19 cellular contexts compared by ENCODE assay signal in genomic region chr6:159646136-159646535, GRCh38. TPM values are rescaled to one million over a fixed set of nuclear protein-coding genes. Genes with fewer than 3 reads are reported as not detected.
DNase-seq lines count a peak whose midpoint lies in the region; ATAC-seq, FAIRE-seq and TF ChIP-seq lines count a peak whose summit lies in the region.
"Had no signal": no experiment of that assay in that cellular context is flagged by ENCODE, and none has a peak within 500 bp of the region (broad histone marks: within the 10 kb centered on the region; RNA-seq: fewer than 3 reads in every experiment).

No MANE protein-coding gene starts in this region.

- peak overlapping the region; percentile 61 to 63 for H3K27ac Mint-ChIP-seq in natural killer cell
- H3K27ac Mint-ChIP-seq in activated T-helper 2 cell treated with anti-CD3 and anti-CD28 coated beads, Interferon-gamma antibody, Interleukin-2, Interleukin-4, amounts not matched to agents 10 μg/mL and 5 μg/mL and 100 μg/mL, durations not matched to agents 14 hours and 24 hours and 36 hours: no peak overlapping the region
- H3K27ac Mint-ChIP-seq: CD8-positive, alpha-beta memory T cell had no signal

- no peaks in the 10 kb centered on the region for H3K27me3 Mint-ChIP-seq in natural killer cell (ENCODE audit: low read depth in 2 of 2)
- no peaks in the 10 kb centered on the region for H3K27me3 Mint-ChIP-seq in activated T-helper 2 cell treated with anti-CD3 and anti-CD28 coated beads, Interferon-gamma antibody, Interleukin-2, Interleukin-4, amounts not matched to agents 10 μg/mL and 5 μg/mL and 100 μg/mL, durations not matched to agents 14 hours and 24 hours and 36 hours (ENCODE audit: low read depth)

- CTCF ChIA-PET in HepG2 (lab: Yijun Ruan, JAX; ENCODE audit: low intra/inter-chr PET ratio, low total read pairs): no interaction called here

- in situ Hi-C loops in HepG2 (cut with HindIII; ENCODE audit: extremely low pct_ligation_motif_present, low pct_unique_long_range_greater_than_20kb): loop anchor here (5.0 kb wide), 1 partner anchor 474 kb away; no protein-coding TSS in a partner anchor

- no peak for ATAC-seq in HepG2
- ATAC-seq in right lobe of liver: no peak
- no peak for ATAC-seq in natural killer cell
- no peak for ATAC-seq in HG03442 (IDR thresholded peaks at IDR 0.05; ENCODE audit: unreplicated experiment)

- no peaks in the 10 kb centered on the region for H4K20me1 ChIP-seq in HepG2 (ENCODE audit: insufficient read depth, low read length)

- FAIRE-seq in HepG2 (lab: Jason Lieb, UNC): peak; percentile 32
- FAIRE-seq: A204.1, H54 had no signal

- H3K4me1 ChIP-seq in HepG2 (ENCODE audit: insufficient read depth, low read length): no peaks in the 10 kb centered on the region
- no peaks in the 10 kb centered on the region for H3K4me1 ChIP-seq in right lobe of liver

- no peaks in the 10 kb centered on the region for H3K9me3 ChIP-seq in HepG2 (ENCODE audit: low read length)
- H3K9me3 ChIP-seq in right lobe of liver: no peaks in the 10 kb centered on the region

- H3K27ac ChIP-seq in HepG2 (ENCODE audit: extremely low read length, insufficient read depth, low read length) (no peak overlapping the region), right lobe of liver (no peak overlapping the region)
- H3K27ac ChIP-seq: BLaER1 treated with 17β-estradiol and CSF1 and Interleukin-3, amounts not matched to agents 10 nM and 100 nM had no signal

- 6% methylated on average over 1 of the region's 1 CpG for WGBS in HepG2 (ENCODE audit: low lambda C conversion rate)
- WGBS in right lobe of liver (ENCODE audit: insufficient coverage, low coverage, low lambda C conversion rate, missing lambda C conversion rate): 100% methylated on average over 1 of the region's 1 CpG

- 0 out of 5 replicates have a peak, but pooled peaks cover 0 to 2% of the 10 kb centered on the region in 2 experiments for H3K27me3 ChIP-seq in HepG2 (ENCODE audit: control insufficient read depth in 1 of 2, insufficient read depth in 2 of 2, low read length in 2 of 2)
- H3K27me3 ChIP-seq in right lobe of liver: no peaks in the 10 kb centered on the region
- H3K27me3 ChIP-seq: BLaER1 treated with 17β-estradiol and CSF1 and Interleukin-3, amounts not matched to agents 10 nM and 100 nM had no signal

- TF ChIP-seq CTCF in HepG2 (CRISPR knock-in tag; IDR thresholded peaks at IDR 0.05) (no peak), right lobe of liver (IDR thresholded peaks at IDR 0.05) (no peak), natural killer cell (IDR thresholded peaks at IDR 0.05) (no peak)

- intact Hi-C loops in HepG2 (cut with micrococcal nuclease; ENCODE audit: unreplicated experiment) (no loop called here), right lobe of liver (cut with DNase I) (no loop called here), natural killer cell (cut with micrococcal nuclease) (no loop called here)
- intact Hi-C loops in activated T-helper 2 cell treated with anti-CD3 and anti-CD28 coated beads, Interferon-gamma antibody, Interleukin-2, Interleukin-4, amounts not matched to agents 10 μg/mL and 5 μg/mL and 100 μg/mL, durations not matched to agents 14 hours and 24 hours and 36 hours (cut with micrococcal nuclease): no loop called here

- H3K4me3 ChIP-seq in HepG2 (replicated peaks in 1 of 3; ENCODE audit: insufficient read depth in 1 of 3, low read depth in 2 of 3, low read length in 3 of 3) (no peak overlapping the region), right lobe of liver (no peak overlapping the region)
- H3K4me3 ChIP-seq: BLaER1 treated with 17β-estradiol and CSF1 and Interleukin-3, amounts not matched to agents 10 nM and 100 nM had no signal

- POLR2A ChIA-PET in HepG2 (lab: Yijun Ruan, JAX): interaction anchor here (0.7 kb wide), 1 partner anchor 78 kb away, joined by 3 read pairs; no protein-coding TSS in a partner anchor

- no peaks in the 10 kb centered on the region for H3K36me3 ChIP-seq in HepG2 (replicated peaks in 1 of 2; ENCODE audit: control insufficient read depth in 1 of 2, insufficient read depth in 2 of 2, low read length in 2 of 2)
- no peaks in the 10 kb centered on the region for H3K36me3 ChIP-seq in right lobe of liver

- no peaks in the 10 kb centered on the region for H3K9me3 Mint-ChIP-seq in natural killer cell
- no peaks in the 10 kb centered on the region for H3K9me3 Mint-ChIP-seq in activated T-helper 2 cell treated with anti-CD3 and anti-CD28 coated beads, Interferon-gamma antibody, Interleukin-2, Interleukin-4, amounts not matched to agents 10 μg/mL and 5 μg/mL and 100 μg/mL, durations not matched to agents 14 hours and 24 hours and 36 hours

- H3K4me2 ChIP-seq in HepG2 (ENCODE audit: low read depth, low read length): no peak overlapping the region

- H3K4me1 Mint-ChIP-seq in natural killer cell: peaks cover 17 to 31% of the 10 kb centered on the region in 2 donors
- peaks cover 6% of the 10 kb centered on the region for H3K4me1 Mint-ChIP-seq in activated T-helper 2 cell treated with anti-CD3 and anti-CD28 coated beads, Interferon-gamma antibody, Interleukin-2, Interleukin-4, amounts not matched to agents 10 μg/mL and 5 μg/mL and 100 μg/mL, durations not matched to agents 14 hours and 24 hours and 36 hours (ENCODE audit: low read depth)

- no peaks in the 10 kb centered on the region for H3K79me2 ChIP-seq in HepG2 (ENCODE audit: insufficient read depth, low read length)

- TF ChIP-seq EP300 in HepG2 (IDR thresholded peaks at IDR 0.05; ENCODE audit: low read depth in 2 of 2, low read length in 2 of 2): no peak
- TF ChIP-seq EP300 in HepG2 (CRISPR knock-in tag; IDR thresholded peaks at IDR 0.05; ENCODE audit: borderline replicate concordance): no peak

- H3K36me3 Mint-ChIP-seq in natural killer cell: no peaks in the 10 kb centered on the region
- H3K36me3 Mint-ChIP-seq in activated T-helper 2 cell treated with anti-CD3 and anti-CD28 coated beads, Interferon-gamma antibody, Interleukin-2, Interleukin-4, amounts not matched to agents 10 μg/mL and 5 μg/mL and 100 μg/mL, durations not matched to agents 14 hours and 24 hours and 36 hours (ENCODE audit: low read depth): no peaks in the 10 kb centered on the region

- H3K9ac ChIP-seq in HepG2 (ENCODE audit: insufficient read depth, low read depth, low read length): no peak overlapping the region
- H3K9ac ChIP-seq: BLaER1 treated with 17β-estradiol and CSF1 and Interleukin-3, amounts not matched to agents 10 nM and 100 nM had no signal

- no peak overlapping the region for H2AFZ ChIP-seq in HepG2 (ENCODE audit: low read length)

- no peak for TF ChIP-seq RAD21 in HepG2 (CRISPR knock-in tag; IDR thresholded peaks at IDR 0.05)

- H3K4me3 Mint-ChIP-seq in natural killer cell: peak overlapping the region; percentile 21
- no peak overlapping the region for H3K4me3 Mint-ChIP-seq in activated T-helper 2 cell treated with anti-CD3 and anti-CD28 coated beads, Interferon-gamma antibody, Interleukin-2, Interleukin-4, amounts not matched to agents 10 μg/mL and 5 μg/mL and 100 μg/mL, durations not matched to agents 14 hours and 24 hours and 36 hours (ENCODE audit: low read depth)
- H3K4me3 Mint-ChIP-seq: CD8-positive, alpha-beta memory T cell had no signal

- DNase-seq in HepG2 (ENCODE audit: low spot score) (no peak), right lobe of liver (no peak), fibroblast of gingiva (ENCODE audit: low read depth) (peak; percentile 67), natural killer cell (no peak), C1 segment of cervical spinal cord (lab: John Stamatoyannopoulos, UW) (no peak)
- no peak for DNase-seq in activated T-helper 2 cell treated with anti-CD3 and anti-CD28 coated beads, Interferon-gamma antibody, Interleukin-2, Interleukin-4, amounts not matched to agents 10 μg/mL and 5 μg/mL and 100 μg/mL, durations not matched to agents 14 hours and 24 hours and 36 hours (ENCODE audit: low spot score)
- DNase-seq: CD8-positive, alpha-beta memory T cell; DMS53; EL; KBM-7; NCI-H1436 treated with DMSO at 0.1 percent for 48 hours; NCI-H2029; NCI-H345; NCI-H524 treated with DMSO at 0.1 percent for 48 hours; SHP77 had no signal

- no TSS peak for BruUV-seq in HepG2 (replicated peaks; lab: Mats Ljungman, UMichigan)

- no peak for TF ChIP-seq POLR2A in HepG2 (IDR thresholded peaks at IDR 0.05; ENCODE audit: insufficient read depth in 1 of 2, low read depth in 2 of 2, low read length in 2 of 2)
- TF ChIP-seq POLR2A in right lobe of liver (IDR thresholded peaks at IDR 0.05): no peak

TF ChIP-seq in HepG2, 621 proteins besides CTCF, POLR2A, EP300 and RAD21:
- peak; percentile 52; the same call in 1 of the 2 replicates for TF ChIP-seq CEBPB (IDR thresholded peaks at IDR 0.05; ENCODE audit: borderline replicate concordance, low read depth, low read length)
- no peak for TF ChIP-seq ZNF20 (CRISPR knock-in tag; IDR thresholded peaks at IDR 0.05)
TF ChIP-seq in HepG2: peak in this region for 1.

RNA-seq across cellular contexts. Expression of gene SOD2, which starts 46.9 kb away (rescaled TPM):
- total RNA-seq in HepG2 (2016; rRNA removed; fragmentation: Illumina TruSeq; extraction: Trizol) (304 and 480 TPM in 2 replicates), right lobe of liver (1,000 to 10,000 TPM in 3 of 6 experiments, 100 to 1,000 TPM in 3; 606 to 3,254 (median 1,720) TPM), natural killer cell (100 to 1,000 TPM in 2 of 3 donors, 10 to 100 TPM in 1; 81.3 to 156 (median 138) TPM)
- total RNA-seq in HepG2 (2016; cell fraction: cytosol; rRNA removed; fragmentation: Illumina TruSeq; extraction: Trizol; ENCODE audit: low read depth): 45.4 and 49.6 TPM in 2 replicates
- total RNA-seq in HepG2 (2016; cell fraction: insoluble cytoplasmic fraction; rRNA removed; fragmentation: Illumina TruSeq; extraction: Trizol): 318 and 477 TPM in 2 replicates
- 107 and 113 TPM in 2 replicates for total RNA-seq in HepG2 (2016; cell fraction: membrane; rRNA removed; fragmentation: Illumina TruSeq; extraction: Trizol)
- 139 and 147 TPM in 2 replicates for total RNA-seq in HepG2 (2016; cell fraction: nucleus; rRNA removed; fragmentation: Illumina TruSeq; extraction: Trizol)
- polyA plus RNA-seq in HepG2 (2011; rRNA removed): 309 and 347 TPM in 2 replicates
- 344 and 402 TPM in 2 replicates for polyA plus RNA-seq in HepG2 (2011; cell fraction: cytosol; rRNA removed)
- 137 and 170 TPM in 2 replicates for polyA plus RNA-seq in HepG2 (2011; cell fraction: nucleus; rRNA removed)
- polyA plus RNA-seq in HepG2 (2012): 224 and 410 TPM in 2 replicates
- polyA plus RNA-seq in HepG2 (2016; cell fraction: cytosol; fragmentation: Illumina TruSeq; extraction: Trizol; ENCODE audit: low read depth): 49.9 and 50.9 TPM in 2 replicates
- polyA plus RNA-seq in HepG2 (2016; cell fraction: insoluble cytoplasmic fraction; fragmentation: Illumina TruSeq; extraction: Trizol; ENCODE audit: low read depth): 348 and 371 TPM in 2 replicates
- 68.6 and 72.0 TPM in 2 replicates for polyA plus RNA-seq in HepG2 (2016; cell fraction: membrane; fragmentation: Illumina TruSeq; extraction: Trizol; ENCODE audit: low read depth)
- polyA plus RNA-seq in HepG2 (2016; cell fraction: nucleus; fragmentation: Illumina TruSeq; extraction: Trizol; ENCODE audit: insufficient read depth, low read depth): 136 and 146 TPM in 2 replicates
- polyA minus RNA-seq in HepG2 (2011; rRNA and poly(A)+ RNA removed; ENCODE audit: low replicate concordance): 155 and 334 TPM in 2 replicates
- 233 and 325 TPM in 2 replicates for polyA minus RNA-seq in HepG2 (2011; cell fraction: cytosol; rRNA and poly(A)+ RNA removed)
- polyA minus RNA-seq in HepG2 (2011; cell fraction: nucleus; rRNA and poly(A)+ RNA removed): 105 and 146 TPM in 2 replicates
- total RNA-seq in activated T-helper 2 cell treated with anti-CD3 and anti-CD28 coated beads, Interferon-gamma antibody, Interleukin-2, Interleukin-4, amounts not matched to agents 10 μg/mL and 5 μg/mL and 100 μg/mL, durations not matched to agents 14 hours and 24 hours and 36 hours: 54.3 and 60.8 TPM in 2 replicates
